17 cellular contexts compared by ENCODE assay signal in the genomic region with DNA sequence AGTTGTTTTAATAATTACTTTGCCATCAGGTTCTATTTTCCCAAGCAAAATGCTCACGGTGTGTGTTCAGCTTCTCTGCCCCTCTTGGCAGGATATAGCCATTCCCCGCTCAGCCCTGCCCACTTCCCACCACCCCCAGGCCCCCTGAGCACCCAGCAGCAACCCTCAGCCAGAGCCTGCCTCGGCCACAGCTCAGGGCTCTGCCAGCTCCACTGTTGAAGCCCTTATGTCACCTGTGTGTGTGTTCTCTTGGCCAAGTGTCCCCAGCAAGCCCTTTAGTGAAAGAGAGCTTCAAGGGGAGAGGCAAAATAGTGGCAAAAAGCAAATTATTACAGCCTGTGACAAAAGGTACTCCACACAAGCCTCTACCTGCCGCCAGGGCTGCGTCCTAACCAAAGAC.
A peak's percentile ranks its signal among the peaks of the same experiment; 100 is the strongest.
DNase-seq lines count a peak whose midpoint lies in the region; ATAC-seq, FAIRE-seq and TF ChIP-seq lines count a peak whose summit lies in the region.
"Had no signal": no experiment of that assay in that cellular context is flagged by ENCODE, and none has a peak within 500 bp of the region (broad histone marks: within the 10 kb centered on the region; RNA-seq: fewer than 3 reads in every experiment).

No MANE protein-coding gene starts in this region.

- no peak overlapping the region for H4K91ac ChIP-seq in H1 (replicated peaks; ENCODE audit: insufficient read length, low read length)

- H4K20me1 ChIP-seq in Karpas-422 (ENCODE audit: insufficient read depth, low read depth, low read length): no peaks in the 10 kb centered on the region
- no peaks in the 10 kb centered on the region for H4K20me1 ChIP-seq in H1 (replicated peaks in 1 of 2; ENCODE audit: control insufficient read depth in 1 of 2, insufficient read depth in 2 of 2, low read length in 2 of 2)
- no peaks in the 10 kb centered on the region for H4K20me1 ChIP-seq in HepG2 (ENCODE audit: insufficient read depth, low read length)

- H2BK20ac ChIP-seq in H1 (ENCODE audit: low read length): no peak overlapping the region

- no peaks in the 10 kb centered on the region for H3K79me1 ChIP-seq in H1 (ENCODE audit: low read depth, low read length)

- DNase-seq in DMS79 treated with DMSO at 0.1 percent for 48 hours (lab: John Stamatoyannopoulos, UW): peak; percentile 6
- no peak for DNase-seq in DMS79 (lab: John Stamatoyannopoulos, UW)
- no peak for DNase-seq in Karpas-422
- DNase-seq in H1 (ENCODE audit: low read depth in 1 of 2, low spot score in 2 of 2): no peak
- no peak for DNase-seq in ureter (ENCODE audit: low spot score)
- no peak for DNase-seq in HepG2 (ENCODE audit: low spot score)
- DNase-seq: 8988T; AML-193; C1 segment of cervical spinal cord; CD4-positive, alpha-beta memory T cell; EL; IMR-90; KBM-7 had no signal

- H2BK5ac ChIP-seq in H1 (ENCODE audit: low read depth, low read length): peak overlapping the region; percentile 32; the same call in 1 of the 2 replicates

- H3K9me3 ChIP-seq in Karpas-422 (ENCODE audit: low read length) (no peaks in the 10 kb centered on the region), H1 (ENCODE audit: insufficient read depth in 2 of 2, low read depth in 1 of 2, low read length in 1 of 2) (no peaks in the 10 kb centered on the region), HepG2 (ENCODE audit: low read length) (no peaks in the 10 kb centered on the region)

- no peak for TF ChIP-seq CTCF in H1 (IDR thresholded peaks at IDR 0.05; ENCODE audit: control extremely low read depth in 1 of 3, insufficient read depth in 1 of 3, low read depth in 1 of 3, low read length in 3 of 3)
- no peak for TF ChIP-seq CTCF in HepG2 (CRISPR knock-in tag; IDR thresholded peaks at IDR 0.05)

- H3K4me3 ChIP-seq in Karpas-422 (ENCODE audit: low read length) (no peak overlapping the region), H1 (ENCODE audit: extremely low read depth in 1 of 4, insufficient read depth in 2 of 4, low read depth in 3 of 4, low read length in 4 of 4) (no peak overlapping the region), HepG2 (replicated peaks in 1 of 3; ENCODE audit: insufficient read depth in 1 of 3, low read depth in 2 of 3, low read length in 3 of 3) (no peak overlapping the region)

- no peak overlapping the region for H3K18ac ChIP-seq in H1 (ENCODE audit: extremely low read depth, low read length)

- H3K23me2 ChIP-seq in H1 (ENCODE audit: low read depth, low read length): 0 out of 2 replicates have a peak, but pooled peaks cover 3% of the 10 kb centered on the region

- no peaks in the 10 kb centered on the region for H3K36me3 ChIP-seq in Karpas-422 (ENCODE audit: insufficient read depth, low read length)
- no peaks in the 10 kb centered on the region for H3K36me3 ChIP-seq in H1 (ENCODE audit: control insufficient read depth in 2 of 4, insufficient read depth in 4 of 4, low read length in 3 of 4)
- H3K36me3 ChIP-seq in HepG2 (replicated peaks in 1 of 2; ENCODE audit: control insufficient read depth in 1 of 2, insufficient read depth in 2 of 2, low read length in 2 of 2): no peaks in the 10 kb centered on the region

- H3K27ac ChIP-seq in Karpas-422 (ENCODE audit: low read length) (peak overlapping the region; percentile 25; the same call in 1 of the 2 replicates), H1 (ENCODE audit: low read depth, low read length) (no peak overlapping the region), HepG2 (ENCODE audit: extremely low read length, insufficient read depth, low read length) (no peak overlapping the region)

- no peak overlapping the region for H3K4ac ChIP-seq in H1 (replicated peaks; ENCODE audit: insufficient read length, low read depth, low read length)

- no TSS peak for BruUV-seq in HepG2 (replicated peaks; lab: Mats Ljungman, UMichigan)

- no peak overlapping the region for H4K8ac ChIP-seq in H1 (ENCODE audit: extremely low read depth, insufficient read depth, low read length)

- no peak overlapping the region for H3K14ac ChIP-seq in H1 (ENCODE audit: insufficient read length)

- POLR2A ChIA-PET in H1 (lab: Charles Lee; ENCODE audit: partially characterized antibody) (no interaction called here), HepG2 (lab: Yijun Ruan, JAX) (no interaction called here)

- in situ Hi-C loops in HepG2 (cut with HindIII; ENCODE audit: extremely low pct_ligation_motif_present, low pct_unique_long_range_greater_than_20kb): no loop called here

- no peak for TF ChIP-seq RAD21 in H1 (IDR thresholded peaks at IDR 0.05 in 1 of 2, conservative IDR thresholded peaks at IDR 0.05 in 1 of 2; ENCODE audit: low read depth in 2 of 2, low read length in 2 of 2)
- no peak for TF ChIP-seq RAD21 in HepG2 (CRISPR knock-in tag; IDR thresholded peaks at IDR 0.05)

- H3K79me2 ChIP-seq in Karpas-422 (ENCODE audit: low read length) (no peaks in the 10 kb centered on the region), H1 (ENCODE audit: control insufficient read depth in 1 of 2, insufficient read depth in 2 of 2, low read length in 2 of 2) (no peaks in the 10 kb centered on the region), HepG2 (ENCODE audit: insufficient read depth, low read length) (no peaks in the 10 kb centered on the region)

- H3K27me3 ChIP-seq in Karpas-422 (ENCODE audit: low read length) (no peaks in the 10 kb centered on the region), H1 (replicated peaks in 1 of 4; ENCODE audit: control insufficient read depth in 3 of 4, extremely low read depth in 1 of 4, insufficient read depth in 3 of 4, low read length in 3 of 4) (no peaks in the 10 kb centered on the region), HepG2 (ENCODE audit: control insufficient read depth in 1 of 2, insufficient read depth in 2 of 2, low read length in 2 of 2) (peaks cover 2 to 19% of the 10 kb centered on the region in 2 experiments; a peak in 2 of 5 replicates)

- intact Hi-C loops in HepG2 (cut with micrococcal nuclease; ENCODE audit: unreplicated experiment): no loop called here

- CTCF ChIA-PET in H1 (lab: Charles Lee; ENCODE audit: partially characterized antibody): interaction anchor here (0.6 to 1.1 kb wide), 4 partner anchors 42 to 254 kb away, joined by 3 to 4 read pairs (median 3); no protein-coding TSS in a partner anchor
- CTCF ChIA-PET in HepG2 (lab: Yijun Ruan, JAX; ENCODE audit: low intra/inter-chr PET ratio, low total read pairs): no interaction called here

- H3K4me1 ChIP-seq in Karpas-422 (ENCODE audit: low read length) (peaks cover 43% of the 10 kb centered on the region), H1 (replicated peaks in 1 of 4; ENCODE audit: control insufficient read depth in 3 of 4, insufficient read depth in 4 of 4, low read length in 3 of 4) (no peaks in the 10 kb centered on the region; a peak in 1 of 7 replicates), HepG2 (ENCODE audit: insufficient read depth, low read length) (no peaks in the 10 kb centered on the region)

- H2BK12ac ChIP-seq in H1 (ENCODE audit: low read depth, low read length): peak overlapping the region; percentile 63; the same call in 1 of the 2 replicates

- ATAC-seq in HepG2 (no peak), GM18498 (IDR thresholded peaks at IDR 0.05; ENCODE audit: unreplicated experiment) (no peak)
- ATAC-seq: HCT116 had no signal

- H2BK120ac ChIP-seq in H1 (replicated peaks; ENCODE audit: low read depth, low read length): no peak overlapping the region

- H4K5ac ChIP-seq in H1 (ENCODE audit: insufficient read length, low read depth, low read length): no peak overlapping the region

- no peak overlapping the region for H3K4me2 ChIP-seq in Karpas-422 (ENCODE audit: low read depth, low read length, poor library complexity, severe bottlenecking)
- H3K4me2 ChIP-seq in H1 (ENCODE audit: insufficient read depth in 1 of 2, low read depth in 2 of 2, low read length in 2 of 2): no peak overlapping the region
- no peak overlapping the region for H3K4me2 ChIP-seq in HepG2 (ENCODE audit: low read depth, low read length)

- no peak for FAIRE-seq in H1 (lab: Jason Lieb, UNC)
- no peak for FAIRE-seq in HepG2 (lab: Jason Lieb, UNC)
- FAIRE-seq: G401.6, H54 had no signal

- no peak for TF ChIP-seq EP300 in H1 (IDR thresholded peaks at IDR 0.05; ENCODE audit: borderline replicate concordance in 1 of 2, low read depth in 2 of 2, low read length in 2 of 2)
- TF ChIP-seq EP300 in HepG2 (IDR thresholded peaks at IDR 0.05; ENCODE audit: low read depth in 2 of 2, low read length in 2 of 2): no peak
- no peak for TF ChIP-seq EP300 in HepG2 (CRISPR knock-in tag; IDR thresholded peaks at IDR 0.05; ENCODE audit: borderline replicate concordance)

- H3K9me2 ChIP-seq in Karpas-422 (replicated peaks; ENCODE audit: insufficient read depth, low read length): no peaks in the 10 kb centered on the region

- no peak overlapping the region for H2AFZ ChIP-seq in Karpas-422 (ENCODE audit: low read length)
- no peak overlapping the region for H2AFZ ChIP-seq in H1 (ENCODE audit: low read length)
- H2AFZ ChIP-seq in HepG2 (ENCODE audit: low read length): no peak overlapping the region

- H2BK15ac ChIP-seq in H1 (ENCODE audit: low read length): no peak overlapping the region

- H3K23ac ChIP-seq in H1 (ENCODE audit: insufficient read length): no peak overlapping the region

- H3K9ac ChIP-seq in Karpas-422 (ENCODE audit: low read length) (no peak overlapping the region), H1 (replicated peaks in 1 of 4; ENCODE audit: extremely low read depth in 1 of 4, low read depth in 3 of 4, low read length in 3 of 4) (no peak overlapping the region), HepG2 (ENCODE audit: insufficient read depth, low read depth, low read length) (no peak overlapping the region)

- H2AK5ac ChIP-seq in H1 (ENCODE audit: low read depth, low read length): no peak overlapping the region

- TF ChIP-seq POLR2A in H1 (IDR thresholded peaks at IDR 0.05; ENCODE audit: control extremely low read depth in 1 of 2, low read depth in 2 of 2, low read length in 2 of 2) (no peak), HepG2 (IDR thresholded peaks at IDR 0.05; ENCODE audit: insufficient read depth in 1 of 2, low read depth in 2 of 2, low read length in 2 of 2) (no peak)

- 89% methylated on average over 5 of the region's 5 CpGs; no CpG with 5 or more reads in 1 of the 2 experiments for WGBS in H1 (ENCODE audit: extremely low coverage in 1 of 2, insufficient coverage in 1 of 2, insufficient read length in 1 of 2, insufficient replicate concordance in 2 of 2, low coverage in 1 of 2, low lambda C conversion rate in 2 of 2, missing lambda C conversion rate in 1 of 2), 2 experiments
- WGBS in HepG2 (ENCODE audit: low lambda C conversion rate): 20% methylated on average over 3 of the region's 5 CpGs

- no peak overlapping the region for H3K56ac ChIP-seq in H1 (replicated peaks; ENCODE audit: insufficient read length, low read depth, low read length)

TF ChIP-seq in H1, 55 proteins besides CTCF, POLR2A, EP300 and RAD21:
- TF ChIP-seq ZNF274 (IDR thresholded peaks at IDR 0.05; ENCODE audit: borderline replicate concordance, extremely low read depth, low read length) (no peak), TCF12 (IDR thresholded peaks at IDR 0.05; ENCODE audit: low read depth, low read length) (no peak), SP4 (IDR thresholded peaks at IDR 0.05; ENCODE audit: low read length) (no peak)

TF ChIP-seq in HepG2, 621 proteins besides CTCF, POLR2A, EP300 and RAD21 (continues in another document):
- TF ChIP-seq CHD4 (IDR thresholded peaks at IDR 0.05; ENCODE audit: borderline replicate concordance, low read length): no peak
